Comparison of ENCODE assay signal across 1 cellular context in the genomic region with DNA sequence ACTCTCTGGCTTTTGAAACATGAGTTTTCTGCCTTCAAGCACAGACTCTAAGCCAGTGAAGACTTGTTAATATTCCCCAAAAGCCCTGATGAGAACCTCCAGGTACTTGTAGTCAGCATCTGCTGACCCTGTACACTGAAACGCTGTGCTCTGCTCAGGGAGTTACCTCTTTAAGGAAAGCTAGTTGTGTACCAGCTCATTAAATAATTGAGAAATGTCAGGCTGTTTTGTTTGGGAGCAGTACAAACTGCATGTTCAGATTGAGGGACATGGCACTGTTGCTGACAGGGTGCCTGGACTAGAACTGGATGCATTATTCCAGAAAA.
TF ChIP-seq lines count a peak whose summit lies in the region.

No MANE protein-coding gene starts in this region.

TF ChIP-seq in A549, 52 proteins besides CTCF, POLR2A, EP300 and RAD21:
- TF ChIP-seq TP53 (CRISPR knock-in tag; IDR thresholded peaks at IDR 0.05) (no peak), HOXB13 (CRISPR knock-in tag; IDR thresholded peaks at IDR 0.05; ENCODE audit: low read depth) (no peak), KDM1A (IDR thresholded peaks at IDR 0.05; ENCODE audit: low read depth) (no peak), SMC3 (IDR thresholded peaks at IDR 0.05) (no peak), EHMT2 (IDR thresholded peaks at IDR 0.05; ENCODE audit: low read depth) (no peak), MYC (IDR thresholded peaks at IDR 0.05; ENCODE audit: borderline replicate concordance, low read length) (no peak), EHF (CRISPR knock-in tag; IDR thresholded peaks at IDR 0.05) (no peak), CHD2 (IDR thresholded peaks at IDR 0.05; ENCODE audit: low read length, partially characterized antibody) (no peak), FOXS1 (CRISPR knock-in tag; IDR thresholded peaks at IDR 0.05) (no peak), MAZ (IDR thresholded peaks at IDR 0.05; ENCODE audit: borderline replicate concordance, low read depth, low read length) (no peak)
